In genomic region chr5:75052461-75053285, GRCh38 we compare ENCODE assay signal across 8 cellular contexts. TPM values are rescaled to one million over a fixed set of nuclear protein-coding genes. Genes with fewer than 3 reads are reported as not detected.
DNase-seq lines count a peak whose midpoint lies in the region; ATAC-seq and TF ChIP-seq lines count a peak whose summit lies in the region.

Gene GCNT4, minus strand, starts transcription at chr5:75052558. Its CDS starts 22,521 bp downstream, at chr5:75030037.

- CTCF ChIA-PET in activated CD8-positive, alpha-beta memory T cell treated with anti-CD3 and anti-CD28 coated beads, Interleukin-2, amount 10 ng/mL, durations not matched to agents 7 days and 5 days (lab: Charles Lee), result interaction anchor here (0.7 to 3.4 kb wide), 5 partner anchors 11 to 493 kb away, joined by 3 to 21 read pairs (median 4); partner anchors contain the start of gene ANKRD31

- no peaks in the 10 kb centered on the region for H3K36me3 Mint-ChIP-seq in IgD-negative memory B cell
- no peaks in the 10 kb centered on the region for H3K36me3 Mint-ChIP-seq in activated CD8-positive, alpha-beta memory T cell treated with anti-CD3 and anti-CD28 coated beads, Interleukin-2, amount 10 ng/mL, durations not matched to agents 7 days and 5 days

- H3K27me3 ChIP-seq in muscle layer of duodenum (ENCODE audit: low read depth, low read length), result no peaks in the 10 kb centered on the region
- H3K27me3 ChIP-seq in thyroid gland, result no peaks in the 10 kb centered on the region

- H3K27me3 Mint-ChIP-seq in IgD-negative memory B cell, result peaks cover 59% of the 10 kb centered on the region
- peaks cover 44% of the 10 kb centered on the region for H3K27me3 Mint-ChIP-seq in activated CD8-positive, alpha-beta memory T cell treated with anti-CD3 and anti-CD28 coated beads, Interleukin-2, amount 10 ng/mL, durations not matched to agents 7 days and 5 days

- H3K27ac ChIP-seq in muscle layer of duodenum (ENCODE audit: low read length) (peak within 1 kb of the TSS; percentile 88), thyroid gland (peak within 1 kb of the TSS; percentile 81 to 91 (median 81))

- peak in 1 of 2 donors; percentile 17 for TF ChIP-seq POLR2A in thyroid gland (IDR thresholded peaks at IDR 0.05)

- peak within 1 kb of the TSS; percentile 81 to 85 for H3K4me3 ChIP-seq in muscle layer of duodenum (ENCODE audit: low read depth in 1 of 2, low read length in 2 of 2)
- peak within 1 kb of the TSS; percentile 68 to 88 (median 73) for H3K4me3 ChIP-seq in thyroid gland (replicated peaks in 1 of 3)

- H3K9me3 ChIP-seq in ES-I3 (ENCODE audit: control insufficient read depth, insufficient read depth, low read length), result no peaks in the 10 kb centered on the region
- no peaks in the 10 kb centered on the region for H3K9me3 ChIP-seq in muscle layer of duodenum (ENCODE audit: control insufficient read depth in 1 of 2, low read length in 2 of 2)
- H3K9me3 ChIP-seq in thyroid gland, result no peaks in the 10 kb centered on the region

- no peak for TF ChIP-seq CTCF in thyroid gland (IDR thresholded peaks at IDR 0.05)

- intact Hi-C loops in thyroid gland (cut with DNase I), result no loop called here

- H3K27ac Mint-ChIP-seq in IgD-negative memory B cell, result no peak within 1 kb of the TSS
- H3K27ac Mint-ChIP-seq in activated CD8-positive, alpha-beta memory T cell treated with anti-CD3 and anti-CD28 coated beads, Interleukin-2, amount 10 ng/mL, durations not matched to agents 7 days and 5 days, result peak within 1 kb of the TSS; percentile 67

- peaks cover 35% of the 10 kb centered on the region for H3K4me1 ChIP-seq in ES-I3 (ENCODE audit: insufficient read depth, low read length)
- H3K4me1 ChIP-seq in muscle layer of duodenum (ENCODE audit: control insufficient read depth in 1 of 2, insufficient read depth in 2 of 2, low read length in 2 of 2), result peaks cover 0 to 27% of the 10 kb centered on the region in 2 donors
- peaks cover 5 to 7% of the 10 kb centered on the region in 2 donors for H3K4me1 ChIP-seq in thyroid gland

- H3K36me3 ChIP-seq in ES-I3 (ENCODE audit: insufficient read depth, low read length), result no peaks in the 10 kb centered on the region; the same call in 1 of the 2 replicates
- H3K36me3 ChIP-seq in muscle layer of duodenum (ENCODE audit: control insufficient read depth in 1 of 2, insufficient read depth in 2 of 2, low read length in 2 of 2), result no peaks in the 10 kb centered on the region
- no peaks in the 10 kb centered on the region for H3K36me3 ChIP-seq in thyroid gland

- peaks cover 6 to 21% (median 14%) of the 10 kb centered on the region in 3 donors for H3K4me1 Mint-ChIP-seq in IgD-negative memory B cell
- H3K4me1 Mint-ChIP-seq in activated CD8-positive, alpha-beta memory T cell treated with anti-CD3 and anti-CD28 coated beads, Interleukin-2, amount 10 ng/mL, durations not matched to agents 7 days and 5 days, result peaks cover 62% of the 10 kb centered on the region

- peak within 1 kb of the TSS; percentile 94 for H3K9ac ChIP-seq in ES-I3 (ENCODE audit: low read depth, low read length)

- WGBS in thyroid gland, 2 donors, result 0 to 1% methylated on average over 11 to 13 of the region's 103 CpGs

- peak within 1 kb of the TSS; percentile 67 to 92 (median 75) for H3K4me3 Mint-ChIP-seq in IgD-negative memory B cell
- peak within 1 kb of the TSS; percentile 79 for H3K4me3 Mint-ChIP-seq in activated CD8-positive, alpha-beta memory T cell treated with anti-CD3 and anti-CD28 coated beads, Interleukin-2, amount 10 ng/mL, durations not matched to agents 7 days and 5 days

- ATAC-seq in activated CD8-positive, alpha-beta memory T cell treated with anti-CD3 and anti-CD28 coated beads, Interleukin-2, amount 10 ng/mL, durations not matched to agents 7 days and 5 days, result peak; percentile 49
- ATAC-seq in esophagus mucosa (peak; percentile 35), GM21619 (IDR thresholded peaks at IDR 0.05; ENCODE audit: unreplicated experiment) (no peak)

- H3K9me3 Mint-ChIP-seq in IgD-negative memory B cell, result no peaks in the 10 kb centered on the region
- H3K9me3 Mint-ChIP-seq in activated CD8-positive, alpha-beta memory T cell treated with anti-CD3 and anti-CD28 coated beads, Interleukin-2, amount 10 ng/mL, durations not matched to agents 7 days and 5 days (ENCODE audit: low read depth), result no peaks in the 10 kb centered on the region

- DNase-seq in activated CD8-positive, alpha-beta memory T cell treated with anti-CD3 and anti-CD28 coated beads, Interleukin-2, amount 10 ng/mL, durations not matched to agents 7 days and 5 days, result peak; percentile 51
- DNase-seq in thyroid gland (peak; percentile 59 to 65), cortex of kidney (lab: John Stamatoyannopoulos, UW) (no peak)

RNA-seq across cellular contexts. Expression of gene GCNT4, which starts in this region (rescaled TPM):
- 0.08 TPM for polyA plus RNA-seq in IgD-negative memory B cell
- under 1 TPM; 0.07 to 0.41 TPM for total RNA-seq in activated CD8-positive, alpha-beta memory T cell treated with anti-CD3 and anti-CD28 coated beads, Interleukin-2, amount 10 ng/mL, durations not matched to agents 7 days and 5 days
- total RNA-seq in esophagus mucosa, result 1.4 TPM
- total RNA-seq in thyroid gland, result 1 to 10 TPM in 3 of 4 donors, under 1 TPM in 1; 0.94 to 3.1 (median 1.5) TPM

Comparison
In these comparisons a context has a peak if more than half of its experiments do, and no peak if none do; other contexts are left out.
1. Peak in DNase-seq and ATAC-seq in activated CD8-positive, alpha-beta memory T cell treated with anti-CD3 and anti-CD28 coated beads, Interleukin-2, amount 10 ng/mL, durations not matched to agents 7 days and 5 days; RNA of the gene not detected or under 1 TPM.